8 cellular contexts compared by ENCODE assay signal in genomic region chr15:92069308-92070244, GRCh38.
A peak's percentile ranks its signal among the peaks of the same experiment; 100 is the strongest.
DNase-seq lines count a peak whose midpoint lies in the region; ATAC-seq and TF ChIP-seq lines count a peak whose summit lies in the region.

No MANE protein-coding gene starts in this region.

- H4K20me1 ChIP-seq in osteoblast (ENCODE audit: insufficient read depth, low read length) = no peaks in the 10 kb centered on the region

- peak overlapping the region; percentile 90 for H2AFZ ChIP-seq in osteoblast (ENCODE audit: low read length)

- DNase-seq in activated CD4-positive, alpha-beta T cell treated with anti-CD3 and anti-CD28 coated beads for 4 hours = peak; percentile 62 to 65
- DNase-seq in effector memory CD8-positive, alpha-beta T cell = no peak
- DNase-seq in osteoblast (ENCODE audit: insufficient read length, low spot score, missing footprints) (peak; percentile 95), aorta (peak in 1 of 2 donors; percentile 84), HuH-7 (ENCODE audit: low spot score) (no peak)

- WGBS in aorta, 2 donors = 14% methylated on average over 20 of the region's 20 CpGs

- peak overlapping the region; percentile 80 for H3K4me2 ChIP-seq in osteoblast (ENCODE audit: insufficient read depth, low read length)

- H3K27ac ChIP-seq in osteoblast (ENCODE audit: low read depth, low read length) = peak overlapping the region; percentile 84
- H3K27ac ChIP-seq in aorta (ENCODE audit: low read depth in 1 of 2, low read length in 2 of 2) = peak overlapping the region in 1 of 2 donors; percentile 61

- no peaks in the 10 kb centered on the region for H3K27me3 ChIP-seq in osteoblast (ENCODE audit: insufficient read depth, low read length)
- H3K27me3 ChIP-seq in aorta (ENCODE audit: control insufficient read depth in 1 of 2, insufficient read depth in 2 of 2, low read length in 1 of 2) = no peaks in the 10 kb centered on the region

- peak overlapping the region; percentile 53 to 59 for H3K4me3 Mint-ChIP-seq in effector memory CD8-positive, alpha-beta T cell

- peaks cover 4% of the 10 kb centered on the region for H3K79me2 ChIP-seq in osteoblast (ENCODE audit: insufficient read depth, low read length)

- H3K9me3 ChIP-seq in osteoblast (ENCODE audit: low read depth, low read length) (no peaks in the 10 kb centered on the region), aorta (ENCODE audit: control insufficient read depth, low read length) (no peaks in the 10 kb centered on the region)

- no peaks in the 10 kb centered on the region for H3K9me3 Mint-ChIP-seq in effector memory CD8-positive, alpha-beta T cell

- intact Hi-C loops in aorta (cut with DNase I) = loop anchor here (2.0 to 5.0 kb wide), 5 partner anchors 33 to 217 kb away; partner anchors contain the start of gene SLCO3A1 (in 1 of the 2)

- H3K36me3 ChIP-seq in osteoblast (ENCODE audit: insufficient read depth, low read length) = no peaks in the 10 kb centered on the region
- H3K36me3 ChIP-seq in aorta (ENCODE audit: control insufficient read depth in 1 of 2, insufficient read depth in 2 of 2, low read length in 1 of 2) = no peaks in the 10 kb centered on the region

- TF ChIP-seq CTCF in osteoblast (IDR thresholded peaks at IDR 0.05; ENCODE audit: extremely low read depth, low read depth, low read length) = no peak

- ATAC-seq in GM18505 (IDR thresholded peaks at IDR 0.05; ENCODE audit: unreplicated experiment) (peak; percentile 47), HG03354 (IDR thresholded peaks at IDR 0.05; ENCODE audit: poor library complexity, severe bottlenecking, unreplicated experiment) (peak; percentile 55), aorta (ENCODE audit: low FRiP score) (peak; percentile 78), GM18519 (IDR thresholded peaks at IDR 0.05; ENCODE audit: low FRiP score, unreplicated experiment) (no peak)
- ATAC-seq in effector memory CD8-positive, alpha-beta T cell (replicated peaks) = peak; percentile 78

- H3K27me3 Mint-ChIP-seq in effector memory CD8-positive, alpha-beta T cell = no peaks in the 10 kb centered on the region

- no peak for TF ChIP-seq POLR2A in GM18505 (IDR thresholded peaks at IDR 0.05; ENCODE audit: borderline replicate concordance, extremely low read depth, insufficient read depth, insufficient read length)

- peaks cover 48 to 67% of the 10 kb centered on the region in 2 donors for H3K4me1 Mint-ChIP-seq in effector memory CD8-positive, alpha-beta T cell (ENCODE audit: low read depth in 2 of 2)

- H3K27ac Mint-ChIP-seq in effector memory CD8-positive, alpha-beta T cell = peak overlapping the region; percentile 73 to 84

- peaks cover 27% of the 10 kb centered on the region for H3K4me1 ChIP-seq in osteoblast (ENCODE audit: insufficient read depth, low read length)
- H3K4me1 ChIP-seq in aorta (ENCODE audit: control insufficient read depth in 1 of 2, insufficient read depth in 2 of 2, low read length in 2 of 2) = peaks cover 0 to 2% of the 10 kb centered on the region in 2 donors

- peaks cover 3% of the 10 kb centered on the region for H3K36me3 Mint-ChIP-seq in effector memory CD8-positive, alpha-beta T cell (ENCODE audit: insufficient read depth)

- H3K4me3 ChIP-seq in osteoblast (ENCODE audit: insufficient read depth, low read length) (peak overlapping the region; percentile 60), aorta (ENCODE audit: low read length in 2 of 2) (peak overlapping the region; percentile 15 to 27)

Comparison
In these comparisons a context has a peak if more than half of its experiments do, and no peak if none do; other contexts are left out.
1. DNase-seq: peak in activated CD4-positive, alpha-beta T cell treated with anti-CD3 and anti-CD28 coated beads for 4 hours (2 of 2) and osteoblast (single experiment); none in effector memory CD8-positive, alpha-beta T cell (0 of 3) and HuH-7 (single experiment).